26 cellular contexts compared by ENCODE assay signal in the genomic region with DNA sequence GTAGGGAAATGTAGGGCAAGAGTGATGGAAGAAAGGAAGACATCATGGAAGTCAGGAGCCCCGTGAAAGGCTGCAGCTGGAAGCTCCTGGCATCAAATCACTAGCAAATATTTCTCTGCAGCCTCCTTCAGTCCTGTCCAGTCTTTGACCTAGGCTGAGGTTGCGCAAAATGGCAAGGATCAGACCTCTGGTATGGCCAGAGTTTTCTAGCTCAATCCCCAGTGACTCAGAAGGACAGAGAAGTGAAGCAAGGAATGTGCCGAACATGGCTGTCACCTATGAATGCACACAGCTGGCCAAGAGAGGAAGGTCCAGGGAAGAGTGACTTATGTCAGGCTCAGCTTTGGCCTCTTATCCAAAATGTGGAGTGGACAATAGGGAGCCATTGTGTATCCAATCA.
"Had no signal": no experiment of that assay in that cellular context is flagged by ENCODE, and none has a peak within 500 bp of the region (broad histone marks: within the 10 kb centered on the region; RNA-seq: fewer than 3 reads in every experiment).

No MANE protein-coding gene starts in this region.

- H3K9ac ChIP-seq: neural progenitor cell had no signal

- H3K4me3 ChIP-seq: hepatocyte, lower lobe of right lung, neural progenitor cell, ovary, right atrium auricular region, right lobe of liver, skin epidermis, suprapubic skin, thoracic aorta, tibial artery, uterus had no signal

- H3K27me3 ChIP-seq: ovary, right atrium auricular region, right lobe of liver, uterus had no signal

- H3K4me1 ChIP-seq: lower lobe of right lung, right atrium auricular region, right lobe of liver, suprapubic skin, tibial artery, uterus had no signal

- DNase-seq: islet precursor cell; left cardiac atrium; lower lobe of right lung; mesendoderm; naive B cell; natural killer cell; nephron progenitor cell; occipital lobe; ovary; right lobe of liver; stimulated activated CD4-positive, alpha-beta T cell treated with anti-CD3 and anti-CD28 coated beads, Interleukin-12 subunit alpha, Interleukin-12 subunit beta, amount 100 ng/mL, for 4 hours; stimulated activated CD4-positive, alpha-beta T cell treated with anti-CD3 and anti-CD28 coated beads, Interleukin-15, amount 100 ng/mL, for 24 hours; stimulated activated CD4-positive, alpha-beta T cell treated with anti-CD3 and anti-CD28 coated beads, Interleukin-2, amount 100 ng/mL, for 24 hours; stimulated activated CD4-positive, alpha-beta T cell treated with anti-CD3 and anti-CD28 coated beads, Interleukin-4, amount 100 ng/mL, for 1 hour; stimulated activated naive B cell treated with anti-CD40 and anti-IgM and Interleukin-4, amounts not matched to agents 10 μg/mL and 1 μg/mL and 100 μg/mL, for 72 hours; stimulated activated naive CD8-positive, alpha-beta T cell treated with anti-CD3 and anti-CD28 coated beads, Interleukin-15, Interleukin-2, amounts not matched to agents 100 U/mL and 50 U/mL, for 24 hours; tibial artery; uterus had no signal

- H3K27ac ChIP-seq: hepatocyte, lower lobe of right lung, neural progenitor cell, neutrophil, ovary, right atrium auricular region, right lobe of liver, skin epidermis, suprapubic skin, thoracic aorta, tibial artery, uterus had no signal

- H3K4me2 ChIP-seq: hepatocyte, neural progenitor cell had no signal

- H2AFZ ChIP-seq: hepatocyte, neural progenitor cell had no signal

- H3K9me3 ChIP-seq: lower lobe of right lung, neutrophil, ovary, right atrium auricular region, right lobe of liver, suprapubic skin, thoracic aorta, tibial artery, uterus had no signal

- ATAC-seq: left cardiac atrium; left lobe of liver; lower lobe of right lung; natural killer cell; right lobe of liver; stimulated activated naive B cell treated with anti-CD40 and anti-IgM and Interleukin-4, amounts not matched to agents 10 μg/mL and 1 μg/mL and 100 μg/mL, for 72 hours; stimulated activated naive CD8-positive, alpha-beta T cell treated with anti-CD3 and anti-CD28 coated beads, Interleukin-15, Interleukin-2, amounts not matched to agents 100 U/mL and 50 U/mL, for 24 hours had no signal

- H3K36me3 ChIP-seq: lower lobe of right lung, neural progenitor cell, neutrophil, ovary, right atrium auricular region, right lobe of liver, suprapubic skin, thoracic aorta, tibial artery, uterus had no signal

- H3K79me2 ChIP-seq: hepatocyte had no signal
